10 cellular contexts compared by ENCODE assay signal in genomic region chr13:26784704-26785639, GRCh38.
DNase-seq lines count a peak whose midpoint lies in the region; ATAC-seq and TF ChIP-seq lines count a peak whose summit lies in the region.
"Had no signal": no experiment of that assay in that cellular context is flagged by ENCODE, and none has a peak within 500 bp of the region (broad histone marks: within the 10 kb centered on the region; RNA-seq: fewer than 3 reads in every experiment).

No MANE protein-coding gene starts in this region.

- no peak overlapping the region for H3K9ac ChIP-seq in mucosa of rectum (ENCODE audit: low read depth in 1 of 2, low read length in 2 of 2)
- H3K9ac ChIP-seq: parathyroid adenoma had no signal

- no peak for TF ChIP-seq CTCF in WERI-Rb-1 (IDR thresholded peaks at IDR 0.05; ENCODE audit: low read depth, low read length)

- DNase-seq in activated gamma-delta T cell treated with anti-CD3 and anti-CD28 coated beads, Interleukin-2, amount 50 U/mL, for 16 hours (ENCODE audit: low read depth), result peak; percentile 7
- DNase-seq in WERI-Rb-1 (no peak), putamen (ENCODE audit: low spot score) (no peak), NCI-H446 (lab: John Stamatoyannopoulos, UW) (no peak)

- H3K4me3 ChIP-seq in mucosa of rectum (ENCODE audit: low read length in 2 of 2) (peak overlapping the region; percentile 31 to 46), WERI-Rb-1 (ENCODE audit: low read depth, low read length) (no peak overlapping the region)
- H3K4me3 ChIP-seq: K562 had no signal

- peaks cover 3 to 10% of the 10 kb centered on the region in 2 donors for H3K27me3 ChIP-seq in mucosa of rectum (ENCODE audit: control insufficient read depth in 2 of 2, insufficient read depth in 2 of 2, low read length in 2 of 2)
- no peaks in the 10 kb centered on the region for H3K27me3 ChIP-seq in WERI-Rb-1 (ENCODE audit: insufficient read depth, low read depth, severe bottlenecking)

- ATAC-seq in GM18505 (IDR thresholded peaks at IDR 0.05; ENCODE audit: unreplicated experiment) (peak; percentile 53), HG03378 (IDR thresholded peaks at IDR 0.05; ENCODE audit: unreplicated experiment) (peak; percentile 58), GM19328 (IDR thresholded peaks at IDR 0.05; ENCODE audit: unreplicated experiment) (no peak)
- ATAC-seq: K562 had no signal

- no peaks in the 10 kb centered on the region for H3K9me3 ChIP-seq in mucosa of rectum (ENCODE audit: control insufficient read depth in 2 of 2, low read length in 2 of 2)
- no peaks in the 10 kb centered on the region for H3K9me3 ChIP-seq in WERI-Rb-1 (ENCODE audit: severe bottlenecking)

- H3K4me1 ChIP-seq in mucosa of rectum (ENCODE audit: control insufficient read depth in 2 of 2, insufficient read depth in 2 of 2, low read length in 2 of 2), result no peaks in the 10 kb centered on the region
- H3K4me1 ChIP-seq: parathyroid adenoma had no signal

- no peak for TF ChIP-seq POLR2A in GM18505 (IDR thresholded peaks at IDR 0.05; ENCODE audit: borderline replicate concordance, extremely low read depth, insufficient read depth, insufficient read length)

- H3K36me3 ChIP-seq in mucosa of rectum (ENCODE audit: control insufficient read depth in 2 of 2, insufficient read depth in 2 of 2, low read length in 2 of 2) (no peaks in the 10 kb centered on the region), WERI-Rb-1 (no peaks in the 10 kb centered on the region)

- H3K27ac ChIP-seq in mucosa of rectum (ENCODE audit: low read depth in 2 of 2, low read length in 2 of 2), result no peak overlapping the region
- H3K27ac ChIP-seq in WERI-Rb-1, result no peak overlapping the region
- H3K27ac ChIP-seq: parathyroid adenoma had no signal
